12 cellular contexts compared by ENCODE assay signal in the genomic region with DNA sequence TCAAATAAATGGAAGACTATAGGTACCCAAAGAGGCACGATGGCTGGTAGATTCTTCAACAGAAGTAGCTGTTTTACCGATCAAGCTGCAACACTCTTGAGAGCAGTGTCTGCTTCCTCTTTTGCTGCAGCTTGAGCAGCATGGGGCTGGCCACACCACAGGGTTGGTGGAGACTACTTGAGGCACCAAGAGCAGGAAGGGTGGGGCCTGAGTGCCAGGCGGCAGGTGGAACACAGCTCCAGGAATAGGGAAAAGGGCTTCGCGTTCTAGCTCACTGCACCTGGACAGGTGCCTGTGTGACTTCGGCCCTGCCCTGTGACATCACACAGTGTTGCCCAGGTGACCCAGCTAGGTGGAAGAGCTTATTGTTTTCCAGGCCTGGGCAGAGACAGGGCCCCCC. TPM values are rescaled to one million over a fixed set of nuclear protein-coding genes. Genes with fewer than 3 reads are reported as not detected.
DNase-seq lines count a peak whose midpoint lies in the region; FAIRE-seq and TF ChIP-seq lines count a peak whose summit lies in the region.
"Had no signal": no experiment of that assay in that cellular context is flagged by ENCODE, and none has a peak within 500 bp of the region (broad histone marks: within the 10 kb centered on the region; RNA-seq: fewer than 3 reads in every experiment).

TSS of gene CCDC33 (plus strand) at position 365 of the 400 bp plus-strand sequence. CDS start 394 bp downstream, outside the sequence.

- peak within 1 kb of the TSS; percentile 9 for H4K91ac ChIP-seq in H1 (replicated peaks; ENCODE audit: insufficient read length, low read length)

- peaks cover 0 to 24% (median 10%) of the 10 kb centered on the region in 4 experiments; a peak in 6 of 7 replicates for H3K4me1 ChIP-seq in H1 (replicated peaks in 1 of 4; ENCODE audit: control insufficient read depth in 3 of 4, insufficient read depth in 4 of 4, low read length in 3 of 4)
- H3K4me1 ChIP-seq in vagina = peaks cover 6% of the 10 kb centered on the region
- peaks cover 0 to 14% (median 2%) of the 10 kb centered on the region in 4 donors for H3K4me1 ChIP-seq in tibial nerve

- H3K36me3 ChIP-seq in H1 (ENCODE audit: control insufficient read depth in 2 of 4, insufficient read depth in 4 of 4, low read length in 3 of 4) (no peaks in the 10 kb centered on the region), vagina (no peaks in the 10 kb centered on the region), tibial nerve (no peaks in the 10 kb centered on the region)

- H3K9ac ChIP-seq in H1 (replicated peaks in 1 of 4; ENCODE audit: extremely low read depth in 1 of 4, low read depth in 3 of 4, low read length in 3 of 4) = no peak within 1 kb of the TSS

- intact Hi-C loops in vagina (cut with DNase I) = no loop called here

- H3K4me1 Mint-ChIP-seq in activated T-cell treated with anti-CD3 and anti-CD28 coated beads, Interleukin-2, amount 50 U/mL, for 24 hours (ENCODE audit: low read depth) = no peaks in the 10 kb centered on the region

- no peak within 1 kb of the TSS for H2BK20ac ChIP-seq in H1 (ENCODE audit: low read length)

- TF ChIP-seq POLR2A in H1 (IDR thresholded peaks at IDR 0.05; ENCODE audit: control extremely low read depth in 1 of 2, low read depth in 2 of 2, low read length in 2 of 2) (no peak), vagina (IDR thresholded peaks at IDR 0.05) (no peak), tibial nerve (IDR thresholded peaks at IDR 0.05) (no peak)

- H4K20me1 ChIP-seq in H1 (replicated peaks in 1 of 2; ENCODE audit: control insufficient read depth in 1 of 2, insufficient read depth in 2 of 2, low read length in 2 of 2) = no peaks in the 10 kb centered on the region

- H3K23ac ChIP-seq in H1 (ENCODE audit: insufficient read length) = no peak within 1 kb of the TSS

- no peak within 1 kb of the TSS for H3K18ac ChIP-seq in H1 (ENCODE audit: extremely low read depth, low read length)

- no peak within 1 kb of the TSS for H3K4ac ChIP-seq in H1 (replicated peaks; ENCODE audit: insufficient read length, low read depth, low read length)

- H3K27ac ChIP-seq in H1 (ENCODE audit: low read depth, low read length) = no peak within 1 kb of the TSS
- H3K27ac ChIP-seq in vagina = no peak within 1 kb of the TSS
- H3K27ac ChIP-seq in tibial nerve = no peak within 1 kb of the TSS
- H3K27ac ChIP-seq: VCaP had no signal

- no peak for TF ChIP-seq RAD21 in H1 (IDR thresholded peaks at IDR 0.05 in 1 of 2, conservative IDR thresholded peaks at IDR 0.05 in 1 of 2; ENCODE audit: low read depth in 2 of 2, low read length in 2 of 2)

- H2BK15ac ChIP-seq in H1 (ENCODE audit: low read length) = no peak within 1 kb of the TSS; the same call in none of the 2 replicates

- no peak within 1 kb of the TSS for H3K14ac ChIP-seq in H1 (ENCODE audit: insufficient read length)

- H3K4me3 ChIP-seq in H1 (ENCODE audit: extremely low read depth in 1 of 4, insufficient read depth in 2 of 4, low read depth in 3 of 4, low read length in 4 of 4) (no peak within 1 kb of the TSS), vagina (no peak within 1 kb of the TSS), tibial nerve (no peak within 1 kb of the TSS)

- no peaks in the 10 kb centered on the region for H3K36me3 Mint-ChIP-seq in activated T-cell treated with anti-CD3 and anti-CD28 coated beads, Interleukin-2, amount 50 U/mL, for 24 hours (ENCODE audit: low read depth)

- no peak within 1 kb of the TSS for H3K27ac Mint-ChIP-seq in activated T-cell treated with anti-CD3 and anti-CD28 coated beads, Interleukin-2, amount 50 U/mL, for 24 hours
- H3K27ac Mint-ChIP-seq: progenitor cell of endocrine pancreas had no signal

- H3K27me3 ChIP-seq in H1 (replicated peaks in 1 of 4; ENCODE audit: control insufficient read depth in 3 of 4, extremely low read depth in 1 of 4, insufficient read depth in 3 of 4, low read length in 3 of 4) (peaks cover 0 to 9% (median 5%) of the 10 kb centered on the region in 4 experiments; a peak in 3 of 7 replicates), vagina (no peaks in the 10 kb centered on the region), tibial nerve (peaks cover 0 to under 1% of the 10 kb centered on the region in 2 donors)

- TF ChIP-seq CTCF in GM20000 (IDR thresholded peaks at IDR 0.05; ENCODE audit: extremely low read depth, missing control alignments) (no peak), H1 (IDR thresholded peaks at IDR 0.05; ENCODE audit: control extremely low read depth in 1 of 3, insufficient read depth in 1 of 3, low read depth in 1 of 3, low read length in 3 of 3) (no peak), vagina (IDR thresholded peaks at IDR 0.05) (no peak), tibial nerve (IDR thresholded peaks at IDR 0.05) (no peak)

- no peaks in the 10 kb centered on the region for H3K9me3 Mint-ChIP-seq in activated T-cell treated with anti-CD3 and anti-CD28 coated beads, Interleukin-2, amount 50 U/mL, for 24 hours

- no peak within 1 kb of the TSS for H4K8ac ChIP-seq in H1 (ENCODE audit: extremely low read depth, insufficient read depth, low read length)

- no peak within 1 kb of the TSS for H3K4me3 Mint-ChIP-seq in activated T-cell treated with anti-CD3 and anti-CD28 coated beads, Interleukin-2, amount 50 U/mL, for 24 hours

- CTCF ChIA-PET in H1 (lab: Charles Lee; ENCODE audit: partially characterized antibody) = interaction anchor here (0.8 to 1.6 kb wide), 5 partner anchors 9 to 88 kb away, joined by 3 to 5 read pairs (median 3); no protein-coding TSS in a partner anchor

- no peaks in the 10 kb centered on the region for H3K79me2 ChIP-seq in H1 (ENCODE audit: control insufficient read depth in 1 of 2, insufficient read depth in 2 of 2, low read length in 2 of 2)

- no peak within 1 kb of the TSS; the same call in 1 of the 2 replicates for H2BK12ac ChIP-seq in H1 (ENCODE audit: low read depth, low read length)

- WGBS in H1 (ENCODE audit: extremely low coverage in 1 of 2, insufficient coverage in 1 of 2, insufficient read length in 1 of 2, insufficient replicate concordance in 2 of 2, low coverage in 1 of 2, low lambda C conversion rate in 2 of 2, missing lambda C conversion rate in 1 of 2), 2 experiments = 87% methylated on average over 6 of the region's 6 CpGs; no CpG with 5 or more reads in 1 of the 2 experiments
- WGBS in tibial nerve, 2 donors = 68 to 80% methylated on average over 6 of the region's 6 CpGs

- no peak within 1 kb of the TSS for H3K56ac ChIP-seq in H1 (replicated peaks; ENCODE audit: insufficient read length, low read depth, low read length)

- FAIRE-seq in H1 (lab: Jason Lieb, UNC) = no peak
- no peak for FAIRE-seq in HTR-8/SVneo (lab: Jason Lieb, UNC)

- no peak within 1 kb of the TSS for H3K4me2 ChIP-seq in H1 (ENCODE audit: insufficient read depth in 1 of 2, low read depth in 2 of 2, low read length in 2 of 2)

- no peaks in the 10 kb centered on the region for H3K9me3 ChIP-seq in H1 (ENCODE audit: insufficient read depth in 2 of 2, low read depth in 1 of 2, low read length in 1 of 2)
- no peaks in the 10 kb centered on the region for H3K9me3 ChIP-seq in vagina
- no peaks in the 10 kb centered on the region for H3K9me3 ChIP-seq in tibial nerve

- no peak within 1 kb of the TSS for H2AFZ ChIP-seq in H1 (ENCODE audit: low read length)

- H2AK5ac ChIP-seq in H1 (ENCODE audit: low read depth, low read length) = no peak within 1 kb of the TSS

- H3K79me1 ChIP-seq in H1 (ENCODE audit: low read depth, low read length) = no peaks in the 10 kb centered on the region

- TF ChIP-seq EP300 in H1 (IDR thresholded peaks at IDR 0.05; ENCODE audit: borderline replicate concordance in 1 of 2, low read depth in 2 of 2, low read length in 2 of 2) (no peak), tibial nerve (IDR thresholded peaks at IDR 0.05) (no peak)

- POLR2A ChIA-PET in H1 (lab: Charles Lee; ENCODE audit: partially characterized antibody) = interaction anchor here (0.8 kb wide), 1 partner anchor 9 kb away, joined by 3 read pairs; no protein-coding TSS in a partner anchor

- no peak within 1 kb of the TSS for H2BK120ac ChIP-seq in H1 (replicated peaks; ENCODE audit: low read depth, low read length)

- H3K23me2 ChIP-seq in H1 (ENCODE audit: low read depth, low read length) = 0 out of 2 replicates have a peak, but pooled peaks cover 2% of the 10 kb centered on the region

- H4K5ac ChIP-seq in H1 (ENCODE audit: insufficient read length, low read depth, low read length) = no peak within 1 kb of the TSS

- peaks cover under 1% of the 10 kb centered on the region for H3K27me3 Mint-ChIP-seq in activated T-cell treated with anti-CD3 and anti-CD28 coated beads, Interleukin-2, amount 50 U/mL, for 24 hours

- DNase-seq in COLO668 (lab: John Stamatoyannopoulos, UW; ENCODE audit: unreplicated experiment) (peak; percentile 94), GM20000 (ENCODE audit: low spot score) (peak; percentile 62), NCI-H2196 treated with DMSO at 0.1 percent for 48 hours (lab: John Stamatoyannopoulos, UW; ENCODE audit: unreplicated experiment) (peak; percentile 69), H1 (ENCODE audit: low read depth in 1 of 2, low spot score in 2 of 2) (no peak), vagina (ENCODE audit: extremely low spot score in 2 of 2) (no peak), tibial nerve (ENCODE audit: low spot score in 2 of 2) (no peak), HTR-8/SVneo (ENCODE audit: insufficient read length, low spot score) (no peak)
- no peak for DNase-seq in activated T-cell treated with anti-CD3 and anti-CD28 coated beads, Interleukin-2, amount 50 U/mL, for 24 hours
- DNase-seq: activated effector memory CD4-positive, alpha-beta T cell treated with anti-CD3 and anti-CD28 coated beads, Interleukin-2, amount 50 U/mL, for 16 hours; NCI-H446 treated with DMSO at 0.1 percent for 48 hours had no signal

- no peak within 1 kb of the TSS for H2BK5ac ChIP-seq in H1 (ENCODE audit: low read depth, low read length)

TF ChIP-seq in H1, 55 proteins besides CTCF, POLR2A, EP300 and RAD21 (continues in another document):
- TF ChIP-seq NANOG (IDR thresholded peaks at IDR 0.05; ENCODE audit: insufficient read depth, low read depth, low read length, poor library complexity, severe bottlenecking) (no peak), MAFK (IDR thresholded peaks at IDR 0.05; ENCODE audit: low read depth, low read length) (no peak), MAX (IDR thresholded peaks at IDR 0.05) (no peak)

RNA-seq across cellular contexts. Expression of gene CCDC33, which starts in this region (rescaled TPM):
- total RNA-seq in H1 (2021; fragmentation: NEBNext Ultra II Directional; extraction: Animal tissue kit (Norgen Biotek cat#: 25700)) = 1.0 and 2.0 TPM in 2 replicates
- 2.7 and 3.3 TPM in 2 replicates for polyA plus RNA-seq in H1 (2011; rRNA removed)
- 4.3 TPM for polyA plus RNA-seq in H1 (2011; cell fraction: cytosol; rRNA removed)
- 3.7 TPM for polyA plus RNA-seq in H1 (2011; cell fraction: nucleus; rRNA removed)
- 2.1 to 3.9 TPM (median 3.0 TPM) in 4 replicates for polyA plus RNA-seq in H1 (2012, experiment 1 of 2)
- polyA plus RNA-seq in H1 (2012, experiment 2 of 2) = 1.3 TPM
- polyA plus RNA-seq in H1 (2013, experiment 1 of 2) = 2.0 TPM
- polyA plus RNA-seq in H1 (2013, experiment 2 of 2) = 1.5 TPM
- 0.61 and 2.4 TPM in 2 replicates for polyA minus RNA-seq in H1 (2011; rRNA and poly(A)+ RNA removed)
- 3.3 TPM for polyA minus RNA-seq in H1 (2011; cell fraction: cytosol; rRNA and poly(A)+ RNA removed)
- 11.1 TPM for polyA minus RNA-seq in H1 (2011; cell fraction: nucleus; rRNA and poly(A)+ RNA removed)
- not detected for total RNA-seq in vagina
- not detected for total RNA-seq in tibial nerve

Comparison
In these comparisons a context has a peak if more than half of its experiments do, and no peak if none do; other contexts are left out.
1. DNase-seq: peak in COLO668 (single experiment), GM20000 (single experiment) and NCI-H2196 treated with DMSO at 0.1 percent for 48 hours (single experiment); none in H1 (0 of 2), vagina (0 of 2), activated T-cell treated with anti-CD3 and anti-CD28 coated beads, Interleukin-2, amount 50 U/mL, for 24 hours (single experiment), tibial nerve (0 of 2) and HTR-8/SVneo (single experiment).